20 cellular contexts compared by ENCODE assay signal in genomic region chrX:48703228-48703627, GRCh38. TPM values are rescaled to one million over a fixed set of nuclear protein-coding genes. Genes with fewer than 3 reads are reported as not detected.
DNase-seq lines count a peak whose midpoint lies in the region; ATAC-seq, FAIRE-seq and TF ChIP-seq lines count a peak whose summit lies in the region.
"Had no signal": no experiment of that assay in that cellular context is flagged by ENCODE, and none has a peak within 500 bp of the region (broad histone marks: within the 10 kb centered on the region; RNA-seq: fewer than 3 reads in every experiment).

No MANE protein-coding gene starts in this region.

- ATAC-seq in A549 (no peak), GM21737 (IDR thresholded peaks at IDR 0.05; ENCODE audit: unreplicated experiment) (no peak)
- no peak for ATAC-seq in activated naive CD8-positive, alpha-beta T cell treated with anti-CD3 and anti-CD28 coated beads, Interleukin-2, amount 50 U/mL, for 24 hours
- ATAC-seq: CD8-positive, alpha-beta T cell; HepG2 had no signal

- H3K4ac ChIP-seq in H9 (ENCODE audit: low read depth, low read length), result no peak overlapping the region

- no peak overlapping the region for H3K18ac ChIP-seq in H9 (ENCODE audit: insufficient read length, low read depth, low read length)

- H3K27me3 Mint-ChIP-seq in H9 (ENCODE audit: low read depth), result no peaks in the 10 kb centered on the region
- H3K27me3 Mint-ChIP-seq in activated naive CD8-positive, alpha-beta T cell treated with anti-CD3 and anti-CD28 coated beads, Interleukin-2, amount 50 U/mL, for 24 hours, result no peaks in the 10 kb centered on the region

- H3K79me1 ChIP-seq in H9 (ENCODE audit: insufficient read depth, low read depth, low read length, poor library complexity, severe bottlenecking), result no peaks in the 10 kb centered on the region

- H3K23ac ChIP-seq in H9 (ENCODE audit: insufficient read length, low read depth, low read length), result no peak overlapping the region

- TF ChIP-seq POLR2A in A549 (IDR thresholded peaks at IDR 0.05; ENCODE audit: low read length), result no peak

- no peak overlapping the region for H4K8ac ChIP-seq in H9 (replicated peaks; ENCODE audit: insufficient read length, low read depth, low read length)

- H3K14ac ChIP-seq in H9 (ENCODE audit: insufficient read depth, low read length), result no peak overlapping the region

- H3K4me2 ChIP-seq in A549 (no peak overlapping the region), H9 (ENCODE audit: insufficient read depth, insufficient read length, low read length) (no peak overlapping the region)
- H3K4me2 ChIP-seq: BLaER1, SK-N-SH had no signal

- H3K4me3 ChIP-seq in A549, result no peak overlapping the region
- no peak overlapping the region for H3K4me3 ChIP-seq in right atrium auricular region
- H3K4me3 ChIP-seq: BLaER1 had no signal

- DNase-seq in A549 (ENCODE audit: low read depth in 1 of 2, low spot score in 1 of 2) (no peak), RWPE1 (ENCODE audit: low spot score) (no peak), epithelial cell of prostate (ENCODE audit: low read depth, low spot score) (no peak), right atrium auricular region (ENCODE audit: low spot score) (no peak), H9 (no peak), NCI-H1436 (lab: John Stamatoyannopoulos, UW) (no peak)
- no peak for DNase-seq in activated naive CD8-positive, alpha-beta T cell treated with anti-CD3 and anti-CD28 coated beads, Interleukin-2, amount 50 U/mL, for 24 hours
- DNase-seq: CD8-positive, alpha-beta T cell; KBM-7; MV-4-11; NCI-H1417; NCI-H187 treated with DMSO at 0.1 percent for 48 hours; SHP77 treated with DMSO at 0.1 percent for 48 hours; SK-N-SH had no signal

- H3K4me3 Mint-ChIP-seq in H9, result no peak overlapping the region; a peak in 1 of 5 replicates
- H3K4me3 Mint-ChIP-seq in activated naive CD8-positive, alpha-beta T cell treated with anti-CD3 and anti-CD28 coated beads, Interleukin-2, amount 50 U/mL, for 24 hours, result no peak overlapping the region
- H3K4me3 Mint-ChIP-seq: CD8-positive, alpha-beta T cell; HFFc6 had no signal

- H4K91ac ChIP-seq in H9 (ENCODE audit: insufficient read length, low read depth, low read length), result no peak overlapping the region

- CTCF ChIA-PET in A549 (lab: Yijun Ruan, JAX), result no interaction called here
- CTCF ChIA-PET in RWPE1 (lab: Yijun Ruan, JAX), result interaction anchor here (0.7 kb wide), 1 partner anchor 48 kb away, joined by 3 read pairs; no protein-coding TSS in a partner anchor

- H4K20me1 ChIP-seq in H9 (ENCODE audit: control insufficient read depth, insufficient read depth, insufficient read length), result no peaks in the 10 kb centered on the region

- H3K27me3 ChIP-seq in right atrium auricular region (no peaks in the 10 kb centered on the region), H9 (ENCODE audit: insufficient read depth, low read length) (no peaks in the 10 kb centered on the region)

- peaks cover 9 to 14% of the 10 kb centered on the region in 2 experiments for H3K4me1 Mint-ChIP-seq in H9
- H3K4me1 Mint-ChIP-seq in activated naive CD8-positive, alpha-beta T cell treated with anti-CD3 and anti-CD28 coated beads, Interleukin-2, amount 50 U/mL, for 24 hours, result peaks cover 4% of the 10 kb centered on the region

- POLR2A ChIA-PET in A549 (lab: Yijun Ruan, JAX), result no interaction called here
- POLR2A ChIA-PET in RWPE1 (lab: Yijun Ruan, JAX; ENCODE audit: low non-redundant PET), result no interaction called here

- H2AK5ac ChIP-seq in H9 (ENCODE audit: insufficient read length, low read length), result no peak overlapping the region

- H2BK20ac ChIP-seq in H9 (ENCODE audit: low read depth, low read length, poor library complexity, severe bottlenecking), result no peak overlapping the region

- peaks cover 6% of the 10 kb centered on the region for H3K36me3 ChIP-seq in right atrium auricular region

- no peak for TF ChIP-seq RAD21 in A549 (conservative IDR thresholded peaks at IDR 0.05 in 1 of 2, IDR thresholded peaks at IDR 0.05 in 1 of 2)

- no peak overlapping the region for H3K9ac ChIP-seq in H9 (ENCODE audit: extremely low read depth, insufficient read length, low read length)
- H3K9ac ChIP-seq: SK-N-SH had no signal

- TF ChIP-seq CTCF in A549 (IDR thresholded peaks at IDR 0.05), result no peak
- no peak for TF ChIP-seq CTCF in RWPE1 (conservative IDR thresholded peaks at IDR 0.05; ENCODE audit: low read depth)
- no peak for TF ChIP-seq CTCF in right atrium auricular region (IDR thresholded peaks at IDR 0.05)
- TF ChIP-seq CTCF in H9 (conservative IDR thresholded peaks at IDR 0.05), result no peak

- H2BK12ac ChIP-seq in H9 (ENCODE audit: insufficient read length, low read depth, low read length), result no peak overlapping the region

- no peak overlapping the region for H3K27ac Mint-ChIP-seq in H9
- H3K27ac Mint-ChIP-seq in activated naive CD8-positive, alpha-beta T cell treated with anti-CD3 and anti-CD28 coated beads, Interleukin-2, amount 50 U/mL, for 24 hours, result no peak overlapping the region
- H3K27ac Mint-ChIP-seq: CD8-positive, alpha-beta T cell had no signal

- no peak overlapping the region for H3K56ac ChIP-seq in H9 (ENCODE audit: insufficient read length, low read depth, low read length)

- no peak overlapping the region for H2BK15ac ChIP-seq in H9 (ENCODE audit: low read depth, low read length)

- FAIRE-seq in A549 (lab: Jason Lieb, UNC), result peak; percentile 76
- FAIRE-seq: HepG2 had no signal

- H3T11ph ChIP-seq in H9 (ENCODE audit: low read length), result no peak overlapping the region

- no peak overlapping the region for H4K5ac ChIP-seq in H9 (ENCODE audit: insufficient read length, low read depth, low read length)

- peaks cover 41 to 76% (median 76%) of the 10 kb centered on the region in 3 experiments; a peak in 6 of 7 replicates for H3K36me3 Mint-ChIP-seq in H9 (ENCODE audit: insufficient read depth in 1 of 3, low read depth in 3 of 3)
- H3K36me3 Mint-ChIP-seq in activated naive CD8-positive, alpha-beta T cell treated with anti-CD3 and anti-CD28 coated beads, Interleukin-2, amount 50 U/mL, for 24 hours (ENCODE audit: low read depth), result peaks cover 17% of the 10 kb centered on the region

- H3K23me2 ChIP-seq in H9 (ENCODE audit: insufficient read length, low read depth, low read length, poor library complexity, severe bottlenecking), result no peaks in the 10 kb centered on the region

- WGBS in A549 (ENCODE audit: missing lambda C conversion rate), result 92% methylated on average over 7 of the region's 7 CpGs
- WGBS in H9 (ENCODE audit: extremely low coverage, insufficient read length, low lambda C conversion rate), result no CpG with 5 or more reads among the region's 7 CpGs

- no peak overlapping the region for H2BK120ac ChIP-seq in H9 (ENCODE audit: low read depth, low read length, poor library complexity, severe bottlenecking)

- H2BK5ac ChIP-seq in H9 (ENCODE audit: insufficient read length, low read length), result no peak overlapping the region

- H3K79me2 ChIP-seq in H9 (ENCODE audit: insufficient read depth, low read length), result no peaks in the 10 kb centered on the region

- H3K9me3 ChIP-seq in A549 (no peaks in the 10 kb centered on the region), right atrium auricular region (no peaks in the 10 kb centered on the region), H9 (ENCODE audit: control insufficient read depth, low read depth, low read length) (peaks cover 50% of the 10 kb centered on the region)
- H3K9me3 ChIP-seq: BLaER1, SK-N-SH had no signal

- H3K27ac ChIP-seq in A549, result no peak overlapping the region
- peak overlapping the region; percentile 59 for H3K27ac ChIP-seq in RWPE1
- H3K27ac ChIP-seq in epithelial cell of prostate, result peak overlapping the region; percentile 61
- peak overlapping the region; percentile 56 to 65 for H3K27ac ChIP-seq in right atrium auricular region
- H3K27ac ChIP-seq in H9 (ENCODE audit: insufficient read length, low read depth, low read length), result no peak overlapping the region
- H3K27ac ChIP-seq: BLaER1 had no signal

- H2AFZ ChIP-seq in H9 (ENCODE audit: low read length), result no peak overlapping the region

- peaks cover 8% of the 10 kb centered on the region; the same call in 1 of the 3 replicates for H3K4me1 ChIP-seq in A549
- H3K4me1 ChIP-seq in right atrium auricular region, result peaks cover 0 to 5% of the 10 kb centered on the region in 2 donors
- H3K4me1 ChIP-seq in H9 (ENCODE audit: insufficient read depth, low read length), result no peaks in the 10 kb centered on the region

- no peak for TF ChIP-seq EP300 in A549 (IDR thresholded peaks at IDR 0.05)

- H3K9me3 Mint-ChIP-seq in H9, result peaks cover 80 to 85% of the 10 kb centered on the region in 2 experiments
- H3K9me3 Mint-ChIP-seq in activated naive CD8-positive, alpha-beta T cell treated with anti-CD3 and anti-CD28 coated beads, Interleukin-2, amount 50 U/mL, for 24 hours, result no peaks in the 10 kb centered on the region
- H3K9me3 Mint-ChIP-seq: CD8-positive, alpha-beta T cell; HFFc6 had no signal

TF ChIP-seq in A549, 52 proteins besides CTCF, POLR2A, EP300 and RAD21 (continues in another document):
- no peak for TF ChIP-seq ATOH8 (CRISPR knock-in tag; IDR thresholded peaks at IDR 0.05; ENCODE audit: low read depth)

RNA-seq across cellular contexts. Expression of gene SUV39H1, which starts 6.7 kb away (rescaled TPM):
- polyA plus RNA-seq in A549 (2011; rRNA removed) (12.8 and 13.4 TPM in 2 replicates), A549 (2017; fragmentation: RNase III; extraction: RNeasy Plus Mini Kit Qiagen cat#74134 plus additional on column Dnase treatment) (19.9 to 20.3 TPM (median 20.0 TPM) in 3 replicates)
- 25.2 and 26.3 TPM in 2 replicates for polyA plus RNA-seq in A549 (2012; cell fraction: cytosol; rRNA removed)
- polyA plus RNA-seq in A549 (2012; cell fraction: nucleus; rRNA removed), result 64.5 and 69.9 TPM in 2 replicates
- polyA minus RNA-seq in A549 (2011; rRNA and poly(A)+ RNA removed), result 27.1 and 31.3 TPM in 2 replicates
- total RNA-seq in right atrium auricular region (1 to 10 TPM; 3.8 to 8.0 TPM), H9 (2021) (16.2 and 17.4 TPM in 2 replicates)

RNA-seq across cellular contexts. Expression of gene WAS, which starts 19.6 kb away (rescaled TPM):
- polyA plus RNA-seq in A549 (2011; rRNA removed), result 0.05 and 0.09 TPM in 2 replicates
- polyA plus RNA-seq in A549 (2012; cell fraction: cytosol; rRNA removed), result 0.16 and 0.17 TPM in 2 replicates
- 0.78 and 0.86 TPM in 2 replicates for polyA plus RNA-seq in A549 (2012; cell fraction: nucleus; rRNA removed)
- polyA plus RNA-seq in A549 (2017; fragmentation: RNase III; extraction: RNeasy Plus Mini Kit Qiagen cat#74134 plus additional on column Dnase treatment), result 0.21 to 0.44 TPM (median 0.29 TPM) in 3 replicates
- not detected in 2 replicates for polyA minus RNA-seq in A549 (2011; rRNA and poly(A)+ RNA removed)
- 1 to 10 TPM; 3.0 to 4.5 TPM for total RNA-seq in right atrium auricular region
- 0.24 and 0.61 TPM in 2 replicates for total RNA-seq in H9 (2021)
- total RNA-seq: HepG2 had no signal

RNA-seq across cellular contexts. Expression of gene GLOD5, which starts 58.3 kb away (rescaled TPM):
- polyA plus RNA-seq in A549 (2011; rRNA removed) (not detected in 2 replicates), A549 (2017; fragmentation: RNase III; extraction: RNeasy Plus Mini Kit Qiagen cat#74134 plus additional on column Dnase treatment) (not detected in 3 replicates)
- not detected in 2 replicates for polyA plus RNA-seq in A549 (2012; cell fraction: cytosol; rRNA removed)
- polyA plus RNA-seq in A549 (2012; cell fraction: nucleus; rRNA removed), result not detected in 2 replicates
- not detected in 2 replicates for polyA minus RNA-seq in A549 (2011; rRNA and poly(A)+ RNA removed)
- total RNA-seq in right atrium auricular region (not detected), H9 (2021) (not detected in 2 replicates)
- total RNA-seq: A673; CD8-positive, alpha-beta T cell; H4; HFFc6 had no signal
- polyA plus RNA-seq: SK-N-SH had no signal

Comparison
In these comparisons a context has a peak if more than half of its experiments do, and no peak if none do; other contexts are left out.
1. H3K27ac ChIP-seq: peak in RWPE1 (single experiment), epithelial cell of prostate (single experiment) and right atrium auricular region (2 of 2); none in A549 (0 of 2) and H9 (single experiment).